10 cellular contexts compared by ENCODE assay signal in the genomic region with DNA sequence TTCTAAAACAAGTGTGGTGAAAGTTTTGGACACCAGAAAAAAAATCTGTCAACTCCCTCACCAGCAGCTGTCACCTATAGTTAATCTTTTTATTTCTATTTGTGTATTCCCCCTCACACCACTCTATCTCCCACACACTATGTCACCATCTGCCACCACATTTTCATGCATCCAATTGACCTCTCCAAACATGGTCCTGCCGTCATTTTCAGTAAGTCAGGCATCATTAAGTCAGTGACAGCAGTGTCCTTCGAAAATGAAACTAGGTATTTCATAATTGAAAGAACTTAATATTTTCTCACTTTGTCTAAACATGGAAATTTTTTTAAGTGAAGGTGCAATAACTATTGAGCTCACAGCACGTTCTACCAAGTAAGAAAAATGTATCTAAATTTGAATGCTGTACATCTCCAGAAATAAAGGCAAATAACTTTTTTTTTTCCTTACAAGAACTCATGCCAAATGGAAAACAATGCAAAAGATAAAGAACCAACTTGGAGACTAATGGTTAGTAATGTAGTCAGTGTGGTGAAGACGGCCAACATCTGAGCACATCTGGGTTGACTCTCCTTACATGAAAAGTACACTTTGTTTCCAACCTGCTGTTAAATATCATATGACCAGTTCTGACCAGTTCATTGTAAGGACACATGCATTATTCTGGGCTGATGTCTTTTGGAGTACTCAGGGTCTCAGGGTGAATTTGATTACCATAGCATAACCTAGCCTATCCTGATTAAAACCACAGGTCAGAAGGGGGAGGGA.
"Had no signal": no experiment of that assay in that cellular context is flagged by ENCODE, and none has a peak within 500 bp of the region (broad histone marks: within the 10 kb centered on the region; RNA-seq: fewer than 3 reads in every experiment).

No MANE protein-coding gene starts in this region.

- ATAC-seq: activated CD8-positive, alpha-beta T cell treated with anti-CD3 and anti-CD28 coated beads for 36 hours; activated naive CD4-positive, alpha-beta T cell treated with anti-CD3 and anti-CD28 coated beads, Interleukin-2, amount 50 U/mL, for 72 hours; activated T-cell treated with anti-CD3 and anti-CD28 coated beads, Interleukin-2, amount 50 U/mL, for 72 hours; left lung; WTC11 had no signal

- DNase-seq: activated CD4-positive, alpha-beta T cell treated with anti-CD3 and anti-CD28 coated beads for 4 hours; activated CD8-positive, alpha-beta T cell treated with anti-CD3 and anti-CD28 coated beads for 36 hours; activated gamma-delta T cell; activated T-cell treated with anti-CD3 and anti-CD28 coated beads, Interleukin-2, amount 50 U/mL, for 72 hours; left lung; mammary epithelial cell; stimulated activated CD4-positive, alpha-beta T cell treated with anti-CD3 and anti-CD28 coated beads, Interleukin-1b, Interleukin-23, amount 100 ng/mL, for 48 hours; thyroid gland had no signal
